In genomic region chr4:40856836-40857362, GRCh38 we compare ENCODE assay signal across 8 cellular contexts.
A peak's percentile ranks its signal among the peaks of the same experiment; 100 is the strongest.
DNase-seq lines count a peak whose midpoint lies in the region; ATAC-seq and TF ChIP-seq lines count a peak whose summit lies in the region.

No MANE protein-coding gene starts in this region.

- peak; percentile 88 for ATAC-seq in HG03342 (IDR thresholded peaks at IDR 0.05; ENCODE audit: unreplicated experiment)

- H3K4me1 Mint-ChIP-seq in activated naive CD4-positive, alpha-beta T cell treated with anti-CD3 and anti-CD28 coated beads, Interleukin-2, amount 10 ng/mL, durations not matched to agents 7 days and 5 days = peaks cover 13% of the 10 kb centered on the region

- TF ChIP-seq POLR2A in GM19193 (IDR thresholded peaks at IDR 0.05; ENCODE audit: extremely low read depth, insufficient read depth, insufficient read length) = peak; percentile 50

- H3K4me3 ChIP-seq in NT2/D1 (ENCODE audit: insufficient read length, low read depth) = peak overlapping the region; percentile 80

- no peaks in the 10 kb centered on the region for H3K9me3 ChIP-seq in NT2/D1 (ENCODE audit: insufficient read depth, low read length)

- H3K36me3 Mint-ChIP-seq in activated naive CD4-positive, alpha-beta T cell treated with anti-CD3 and anti-CD28 coated beads, Interleukin-2, amount 10 ng/mL, durations not matched to agents 7 days and 5 days = no peaks in the 10 kb centered on the region

- peaks cover 73% of the 10 kb centered on the region for H3K27me3 Mint-ChIP-seq in activated naive CD4-positive, alpha-beta T cell treated with anti-CD3 and anti-CD28 coated beads, Interleukin-2, amount 10 ng/mL, durations not matched to agents 7 days and 5 days

- H3K9ac ChIP-seq in NT2/D1 (ENCODE audit: insufficient read length, low read depth) = peak overlapping the region; percentile 74

- H3K9me3 Mint-ChIP-seq in activated naive CD4-positive, alpha-beta T cell treated with anti-CD3 and anti-CD28 coated beads, Interleukin-2, amount 10 ng/mL, durations not matched to agents 7 days and 5 days = no peaks in the 10 kb centered on the region

- H3K36me3 ChIP-seq in NT2/D1 (ENCODE audit: insufficient read depth, insufficient read length, low read length) = peaks cover 13% of the 10 kb centered on the region

- DNase-seq in AG08396 (ENCODE audit: low spot score) (peak; percentile 84), NT2/D1 (ENCODE audit: low read depth, low spot score) (peak; percentile 51), cardiac septum (ENCODE audit: low spot score) (peak; percentile 88), posterior cingulate gyrus (peak; percentile 50 to 97 (median 72)), NCI-H1930 (lab: John Stamatoyannopoulos, UW) (no peak)
- peak; percentile 72 for DNase-seq in activated naive CD4-positive, alpha-beta T cell treated with anti-CD3 and anti-CD28 coated beads, Interleukin-2, amount 10 ng/mL, durations not matched to agents 7 days and 5 days

- H3K27me3 ChIP-seq in NT2/D1 (ENCODE audit: insufficient read depth, insufficient read length) = no peaks in the 10 kb centered on the region

- no peaks in the 10 kb centered on the region for H3K4me1 ChIP-seq in NT2/D1 (ENCODE audit: insufficient read depth, insufficient read length)

- CTCF ChIA-PET in activated naive CD4-positive, alpha-beta T cell treated with anti-CD3 and anti-CD28 coated beads, Interleukin-2, amount 10 ng/mL, durations not matched to agents 7 days and 5 days (lab: Charles Lee) = interaction anchor here (1.8 kb wide), 1 partner anchor 16 kb away, joined by 7 read pairs; no protein-coding TSS in a partner anchor

- intact Hi-C loops in cardiac septum (cut with DNase I) = no loop called here
- intact Hi-C loops in posterior cingulate gyrus (cut with DNase I) = no loop called here

- no peak overlapping the region for H3K27ac Mint-ChIP-seq in activated naive CD4-positive, alpha-beta T cell treated with anti-CD3 and anti-CD28 coated beads, Interleukin-2, amount 10 ng/mL, durations not matched to agents 7 days and 5 days

- H3K4me3 Mint-ChIP-seq in activated naive CD4-positive, alpha-beta T cell treated with anti-CD3 and anti-CD28 coated beads, Interleukin-2, amount 10 ng/mL, durations not matched to agents 7 days and 5 days = peak overlapping the region; percentile 66

Comparison
In these comparisons a context has a peak if more than half of its experiments do, and no peak if none do; other contexts are left out.
1. DNase-seq: peak in AG08396 (single experiment), NT2/D1 (single experiment), activated naive CD4-positive, alpha-beta T cell treated with anti-CD3 and anti-CD28 coated beads, Interleukin-2, amount 10 ng/mL, durations not matched to agents 7 days and 5 days (single experiment), cardiac septum (single experiment) and posterior cingulate gyrus (10 of 10); none in NCI-H1930 (0 of 2).